8 cellular contexts compared by ENCODE assay signal in the genomic region with DNA sequence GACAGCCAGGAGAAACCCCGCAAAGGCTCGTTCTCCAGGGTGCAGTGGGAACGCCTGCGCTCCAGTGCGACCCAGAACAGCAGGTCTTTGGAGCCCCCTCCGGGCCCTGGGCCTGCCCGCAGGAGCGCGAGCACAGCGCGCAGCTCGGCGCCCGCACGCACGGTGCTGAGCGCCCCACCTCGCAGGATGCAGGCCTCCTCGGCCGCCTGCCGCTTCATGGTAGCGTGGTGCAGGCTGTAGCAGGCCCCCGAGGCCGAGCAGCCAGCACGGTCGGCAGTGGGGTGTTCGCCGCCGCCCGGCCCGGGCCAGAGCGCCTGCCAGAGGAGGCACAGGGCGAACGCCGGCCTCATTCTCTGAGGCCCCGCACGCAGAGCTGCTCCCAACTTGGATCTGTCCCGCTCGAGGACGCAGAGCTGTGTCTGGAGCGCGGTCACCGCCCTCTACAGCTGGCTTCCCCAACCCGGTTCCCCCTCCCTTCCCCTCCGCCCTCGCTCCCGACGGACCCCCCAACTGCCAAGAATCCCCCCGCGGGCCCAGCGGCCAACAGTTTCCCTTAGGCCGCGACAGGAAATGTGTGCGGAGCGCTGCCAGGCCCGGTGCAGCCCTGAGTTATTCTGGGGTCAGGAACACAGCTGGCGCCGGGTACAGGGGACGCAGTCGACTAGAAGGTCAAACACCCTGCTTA. TPM values are rescaled to one million over a fixed set of nuclear protein-coding genes. Genes with fewer than 3 reads are reported as not detected.
DNase-seq lines count a peak whose midpoint lies in the region; ATAC-seq and TF ChIP-seq lines count a peak whose summit lies in the region.

A gene with protein sequence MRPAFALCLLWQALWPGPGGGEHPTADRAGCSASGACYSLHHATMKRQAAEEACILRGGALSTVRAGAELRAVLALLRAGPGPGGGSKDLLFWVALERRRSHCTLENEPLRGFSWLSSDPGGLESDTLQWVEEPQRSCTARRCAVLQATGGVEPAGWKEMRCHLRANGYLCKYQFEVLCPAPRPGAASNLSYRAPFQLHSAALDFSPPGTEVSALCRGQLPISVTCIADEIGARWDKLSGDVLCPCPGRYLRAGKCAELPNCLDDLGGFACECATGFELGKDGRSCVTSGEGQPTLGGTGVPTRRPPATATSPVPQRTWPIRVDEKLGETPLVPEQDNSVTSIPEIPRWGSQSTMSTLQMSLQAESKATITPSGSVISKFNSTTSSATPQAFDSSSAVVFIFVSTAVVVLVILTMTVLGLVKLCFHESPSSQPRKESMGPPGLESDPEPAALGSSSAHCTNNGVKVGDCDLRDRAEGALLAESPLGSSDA (minus strand): TSS at position 421 of the 685 bp plus-strand sequence. CDS start 71 bp downstream, at position 350.

- H3K27me3 ChIP-seq in GM23338 (ENCODE audit: insufficient read depth), result peaks cover 99% of the 10 kb centered on the region
- peaks cover 68% of the 10 kb centered on the region for H3K27me3 ChIP-seq in iPS-20b (ENCODE audit: insufficient read depth, low read length)
- H3K27me3 ChIP-seq in skeletal muscle tissue (ENCODE audit: control insufficient read depth in 3 of 3, insufficient read depth in 3 of 3, low read length in 3 of 3), result peaks cover 5 to 20% (median 13%) of the 10 kb centered on the region in 3 donors

- ATAC-seq in GM23338 (peak; percentile 85), GM21723 (IDR thresholded peaks at IDR 0.05; ENCODE audit: unreplicated experiment) (no peak)

- H3K79me2 ChIP-seq in GM23338 (replicated peaks; ENCODE audit: insufficient read depth), result no peaks in the 10 kb centered on the region

- no peak within 1 kb of the TSS for H3K9ac ChIP-seq in iPS-20b (ENCODE audit: low read depth, low read length)
- H3K9ac ChIP-seq in skeletal muscle tissue (ENCODE audit: low read depth in 1 of 3, low read length in 3 of 3), result peak within 1 kb of the TSS; percentile 64 to 81 (median 76)

- H3K9me3 ChIP-seq in iPS-20b (ENCODE audit: insufficient read depth, low read depth, low read length) (no peaks in the 10 kb centered on the region), skeletal muscle tissue (ENCODE audit: control insufficient read depth in 3 of 3, low read length in 3 of 3) (no peaks in the 10 kb centered on the region)

- H3K4me3 Mint-ChIP-seq in GM23338, result peak within 1 kb of the TSS; percentile 70

- H3K36me3 Mint-ChIP-seq in GM23338 (ENCODE audit: low read depth), result no peaks in the 10 kb centered on the region

- peak within 1 kb of the TSS; percentile 98 for H2AFZ ChIP-seq in GM23338

- H3K36me3 ChIP-seq in GM23338 (ENCODE audit: insufficient read depth) (no peaks in the 10 kb centered on the region), iPS-20b (ENCODE audit: insufficient read depth, low read depth, low read length) (no peaks in the 10 kb centered on the region), skeletal muscle tissue (ENCODE audit: control insufficient read depth in 3 of 3, insufficient read depth in 3 of 3, low read length in 3 of 3) (no peaks in the 10 kb centered on the region)

- no peaks in the 10 kb centered on the region for H4K20me1 ChIP-seq in GM23338 (replicated peaks; ENCODE audit: insufficient read depth)

- no peaks in the 10 kb centered on the region for H3K9me2 ChIP-seq in GM23338 (ENCODE audit: insufficient read depth)

- peak within 1 kb of the TSS; percentile 71 for H3K4me3 ChIP-seq in GM23338
- H3K4me3 ChIP-seq in astrocyte of the cerebellum (ENCODE audit: low read depth, low read length), result peak within 1 kb of the TSS; percentile 39
- peak within 1 kb of the TSS; percentile 74 for H3K4me3 ChIP-seq in iPS-20b (ENCODE audit: low read length)
- H3K4me3 ChIP-seq in skeletal muscle tissue (ENCODE audit: low read length in 3 of 3), result peak within 1 kb of the TSS; percentile 63 to 82 (median 73)

- peaks cover 7% of the 10 kb centered on the region; the same call in 1 of the 2 replicates for H3K4me1 ChIP-seq in GM23338 (ENCODE audit: insufficient read depth)
- no peaks in the 10 kb centered on the region for H3K4me1 ChIP-seq in iPS-20b (ENCODE audit: insufficient read depth, low read length)
- H3K4me1 ChIP-seq in skeletal muscle tissue (ENCODE audit: control insufficient read depth in 3 of 3, insufficient read depth in 3 of 3, low read length in 3 of 3), result peaks cover 3 to 4% (median 3%) of the 10 kb centered on the region in 3 donors

- no peak within 1 kb of the TSS for H3K27ac ChIP-seq in GM23338 (ENCODE audit: low read depth)
- H3K27ac ChIP-seq in iPS-20b (ENCODE audit: low read length), result no peak within 1 kb of the TSS
- H3K27ac ChIP-seq in skeletal muscle tissue (ENCODE audit: low read depth, low read length), result peak within 1 kb of the TSS; percentile 68

- in situ Hi-C loops in astrocyte of the cerebellum (cut with HindIII; ENCODE audit: low sequenced_read_pairs) (no loop called here), G401 (cut with HindIII; ENCODE audit: low sequenced_read_pairs) (no loop called here)

- peak within 1 kb of the TSS; percentile 91 for H3K4me2 ChIP-seq in GM23338

- no peak for TF ChIP-seq CTCF in GM23338 (conservative IDR thresholded peaks at IDR 0.05; ENCODE audit: low read depth in 2 of 2)
- TF ChIP-seq CTCF in astrocyte of the cerebellum (IDR thresholded peaks at IDR 0.05; ENCODE audit: low read depth, low read length, missing control alignments), result no peak

- H3K27me3 Mint-ChIP-seq in GM23338 (ENCODE audit: insufficient read depth, low read depth, poor library complexity), result peaks cover 47% of the 10 kb centered on the region

- H3K4me1 Mint-ChIP-seq in GM23338, result peaks cover 17% of the 10 kb centered on the region

- H3F3A ChIP-seq in GM23338 (replicated peaks; ENCODE audit: low read depth), result no peaks in the 10 kb centered on the region

- no peaks in the 10 kb centered on the region; the same call in 2 of the 3 replicates for H3K9me3 Mint-ChIP-seq in GM23338

- no peak within 1 kb of the TSS for H3K27ac Mint-ChIP-seq in GM23338

- DNase-seq in GM23338 (ENCODE audit: low spot score), result peak; percentile 70
- no peak for DNase-seq in astrocyte of the cerebellum (ENCODE audit: low read depth)
- no peak for DNase-seq in stimulated activated naive CD4-positive, alpha-beta T cell treated with Interleukin-2 at 50 U/mL for 16 hours (lab: John Stamatoyannopoulos, UW)
- no peak for DNase-seq in SHP77 treated with DMSO at 0.1 percent for 48 hours (lab: John Stamatoyannopoulos, UW)
- DNase-seq in G401 (ENCODE audit: low spot score), result no peak

TF ChIP-seq in GM23338, 12 proteins besides CTCF, POLR2A, EP300 and RAD21 (continues in another document):
- no peak for TF ChIP-seq STAT1 (IDR thresholded peaks at IDR 0.05; ENCODE audit: unreplicated experiment)

RNA-seq across cellular contexts. Expression of the gene that starts here (rescaled TPM):
- total RNA-seq in GM23338 (2014; rRNA removed; shearing (Covaris generic)), result not detected in 2 replicates
- polyA plus RNA-seq in GM23338 (2016; fragmentation: Nextera tagmentation; extraction: Ambion mirVana), result not detected in 2 replicates
- total RNA-seq in skeletal muscle tissue, result 25.1 TPM
- not detected in 2 replicates for total RNA-seq in G401 (2014; rRNA removed; shearing (Covaris generic))

Comparison
In these comparisons a context has a peak if more than half of its experiments do, and no peak if none do; other contexts are left out.
1. RNA of the gene that starts here (total RNA-seq): 25.1 TPM in skeletal muscle tissue (single experiment); not detected in GM23338 and not detected in G401; every median in the first group is over 10 times any median in the second.
2. Peak in DNase-seq, ATAC-seq, H3K4me3 ChIP-seq and H3K4me2 ChIP-seq in GM23338; RNA of the gene not detected or under 1 TPM.
3. Peak in every context shown above with its lines, with median percentiles within 50 percentile points of each other: H3K4me3 ChIP-seq.